In genomic region chr3:149529099-149529498, GRCh38 we compare ENCODE assay signal across 2 cellular contexts.
TF ChIP-seq lines count a peak whose summit lies in the region.

No MANE protein-coding gene starts in this region.

TF ChIP-seq in WTC11, 78 proteins besides CTCF, POLR2A, EP300 and RAD21:
- TF ChIP-seq GABPB1 (CRISPR knock-in tag; IDR thresholded peaks at IDR 0.05), result no peak
- no peak for TF ChIP-seq TEAD4 (CRISPR knock-in tag; IDR thresholded peaks at IDR 0.05)
- no peak for TF ChIP-seq MXD4 (CRISPR knock-in tag; IDR thresholded peaks at IDR 0.05; ENCODE audit: borderline replicate concordance)
- TF ChIP-seq JUN (CRISPR knock-in tag; IDR thresholded peaks at IDR 0.05), result no peak
- TF ChIP-seq E2F1 (CRISPR knock-in tag; IDR thresholded peaks at IDR 0.05), result no peak
- TF ChIP-seq, protein P1, sequence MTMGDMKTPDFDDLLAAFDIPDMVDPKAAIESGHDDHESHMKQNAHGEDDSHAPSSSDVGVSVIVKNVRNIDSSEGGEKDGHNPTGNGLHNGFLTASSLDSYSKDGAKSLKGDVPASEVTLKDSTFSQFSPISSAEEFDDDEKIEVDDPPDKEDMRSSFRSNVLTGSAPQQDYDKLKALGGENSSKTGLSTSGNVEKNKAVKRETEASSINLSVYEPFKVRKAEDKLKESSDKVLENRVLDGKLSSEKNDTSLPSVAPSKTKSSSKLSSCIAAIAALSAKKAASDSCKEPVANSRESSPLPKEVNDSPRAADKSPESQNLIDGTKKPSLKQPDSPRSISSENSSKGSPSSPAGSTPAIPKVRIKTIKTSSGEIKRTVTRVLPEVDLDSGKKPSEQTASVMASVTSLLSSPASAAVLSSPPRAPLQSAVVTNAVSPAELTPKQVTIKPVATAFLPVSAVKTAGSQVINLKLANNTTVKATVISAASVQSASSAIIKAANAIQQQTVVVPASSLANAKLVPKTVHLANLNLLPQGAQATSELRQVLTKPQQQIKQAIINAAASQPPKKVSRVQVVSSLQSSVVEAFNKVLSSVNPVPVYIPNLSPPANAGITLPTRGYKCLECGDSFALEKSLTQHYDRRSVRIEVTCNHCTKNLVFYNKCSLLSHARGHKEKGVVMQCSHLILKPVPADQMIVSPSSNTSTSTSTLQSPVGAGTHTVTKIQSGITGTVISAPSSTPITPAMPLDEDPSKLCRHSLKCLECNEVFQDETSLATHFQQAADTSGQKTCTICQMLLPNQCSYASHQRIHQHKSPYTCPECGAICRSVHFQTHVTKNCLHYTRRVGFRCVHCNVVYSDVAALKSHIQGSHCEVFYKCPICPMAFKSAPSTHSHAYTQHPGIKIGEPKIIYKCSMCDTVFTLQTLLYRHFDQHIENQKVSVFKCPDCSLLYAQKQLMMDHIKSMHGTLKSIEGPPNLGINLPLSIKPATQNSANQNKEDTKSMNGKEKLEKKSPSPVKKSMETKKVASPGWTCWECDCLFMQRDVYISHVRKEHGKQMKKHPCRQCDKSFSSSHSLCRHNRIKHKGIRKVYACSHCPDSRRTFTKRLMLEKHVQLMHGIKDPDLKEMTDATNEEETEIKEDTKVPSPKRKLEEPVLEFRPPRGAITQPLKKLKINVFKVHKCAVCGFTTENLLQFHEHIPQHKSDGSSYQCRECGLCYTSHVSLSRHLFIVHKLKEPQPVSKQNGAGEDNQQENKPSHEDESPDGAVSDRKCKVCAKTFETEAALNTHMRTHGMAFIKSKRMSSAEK (CRISPR knock-in tag; IDR thresholded peaks at IDR 0.05; ENCODE audit: borderline replicate concordance), result no peak
- no peak for TF ChIP-seq ZNF263 (CRISPR knock-in tag; IDR thresholded peaks at IDR 0.05; ENCODE audit: low read depth)

TF ChIP-seq in HepG2, 621 proteins besides CTCF, POLR2A, EP300 and RAD21:
- no peak for TF ChIP-seq SMC3 (IDR thresholded peaks at IDR 0.05; ENCODE audit: low read length)
- TF ChIP-seq BRF2 (CRISPR knock-in tag; IDR thresholded peaks at IDR 0.05), result no peak
- TF ChIP-seq ZNF317 (CRISPR knock-in tag; IDR thresholded peaks at IDR 0.05), result no peak
- no peak for TF ChIP-seq ZNF552 (CRISPR knock-in tag; IDR thresholded peaks at IDR 0.05; ENCODE audit: borderline replicate concordance)
- TF ChIP-seq ZNF260 (CRISPR knock-in tag; IDR thresholded peaks at IDR 0.05; ENCODE audit: borderline replicate concordance, low read depth), result no peak
- TF ChIP-seq CAMTA2 (CRISPR knock-in tag; IDR thresholded peaks at IDR 0.05; ENCODE audit: borderline replicate concordance), result no peak
